20 cellular contexts compared by ENCODE assay signal in the genomic region with DNA sequence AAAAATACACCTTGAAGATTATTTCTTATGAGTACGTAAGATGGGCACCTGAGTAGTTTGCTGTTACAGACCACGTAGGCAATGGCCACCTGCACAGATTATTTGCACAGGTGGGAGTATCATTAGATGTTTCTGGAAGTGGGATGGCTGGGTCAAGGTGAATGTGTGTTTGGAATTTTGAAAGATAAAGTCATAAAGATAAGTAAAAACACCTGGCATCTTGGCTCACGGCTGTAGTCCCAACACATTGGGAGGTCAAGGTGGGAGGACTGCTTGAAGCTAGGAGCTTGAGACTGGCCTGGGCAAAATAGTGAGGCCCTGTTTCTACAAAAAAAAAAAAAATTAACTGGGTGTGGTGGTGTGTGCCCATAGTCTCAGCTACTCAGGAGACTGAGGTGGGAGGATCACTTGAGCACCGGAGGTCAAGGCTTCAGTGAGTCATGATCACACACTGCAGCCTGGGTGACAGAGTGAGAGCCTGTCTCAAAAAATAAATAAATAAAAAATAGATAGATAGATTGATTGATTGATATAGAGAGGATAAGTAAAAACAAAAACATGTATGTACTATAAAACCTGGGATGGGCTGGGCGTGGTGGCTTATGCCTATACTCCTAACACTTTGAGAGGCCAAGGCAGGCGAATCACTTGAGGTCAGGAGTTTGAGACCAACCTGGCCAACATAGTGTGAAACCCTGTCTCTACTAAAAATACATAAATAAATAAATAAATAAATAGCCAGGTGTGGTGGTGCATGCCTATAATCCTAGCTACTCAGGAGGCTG.
"Had no signal": no experiment of that assay in that cellular context is flagged by ENCODE, and none has a peak within 500 bp of the region (broad histone marks: within the 10 kb centered on the region; RNA-seq: fewer than 3 reads in every experiment).

No MANE protein-coding gene starts in this region.

- H3K36me3 ChIP-seq: breast epithelium, gastrocnemius medialis, uterus had no signal

- H3K27ac Mint-ChIP-seq: activated CD4-positive, alpha-beta T cell treated with anti-CD3 and anti-CD28 coated beads, Interleukin-2, amount 10 ng/mL, durations not matched to agents 24 days and 14 days; activated naive CD4-positive, alpha-beta T cell treated with anti-CD3 and anti-CD28 coated beads, Interleukin-2, amount 50 U/mL, for 24 hours; natural killer cell; T-cell had no signal

- H3K4me1 Mint-ChIP-seq: activated naive CD4-positive, alpha-beta T cell treated with anti-CD3 and anti-CD28 coated beads, Interleukin-2, amount 50 U/mL, for 24 hours had no signal

- H3K9me3 ChIP-seq: breast epithelium, gastrocnemius medialis, neutrophil, tibial artery, uterus had no signal

- H3K4me3 Mint-ChIP-seq: activated CD4-positive, alpha-beta T cell treated with anti-CD3 and anti-CD28 coated beads, Interleukin-2, amount 10 ng/mL, durations not matched to agents 24 days and 14 days; activated naive CD4-positive, alpha-beta T cell treated with anti-CD3 and anti-CD28 coated beads, Interleukin-2, amount 50 U/mL, for 24 hours; activated T-cell treated with anti-CD3 and anti-CD28 coated beads, Interleukin-2, amount 50 U/mL, for 72 hours; natural killer cell; T-cell had no signal

- H3K4me1 ChIP-seq: breast epithelium, gastrocnemius medialis, parathyroid adenoma had no signal

- H3K27me3 ChIP-seq: breast epithelium, gastrocnemius medialis, neutrophil, tibial artery, uterus had no signal

- H3K36me3 Mint-ChIP-seq: activated naive CD4-positive, alpha-beta T cell treated with anti-CD3 and anti-CD28 coated beads, Interleukin-2, amount 50 U/mL, for 24 hours; natural killer cell had no signal

- DNase-seq: activated CD4-positive, alpha-beta T cell treated with anti-CD3 and anti-CD28 coated beads, Interleukin-2, amount 10 ng/mL, durations not matched to agents 24 days and 14 days; activated CD8-positive, alpha-beta memory T cell treated with anti-CD3 and anti-CD28 coated beads for 24 hours; activated gamma-delta T cell; activated T-cell treated with anti-CD3 and anti-CD28 coated beads, Interleukin-2, amount 50 U/mL, for 72 hours; effector CD4-positive, alpha-beta T cell; gastrocnemius medialis; head of caudate nucleus; kidney; mesendoderm; natural killer cell; stimulated activated CD8-positive, alpha-beta memory T cell treated with anti-CD3 and anti-CD28 coated beads, Interleukin-4, amount 100 ng/mL, for 48 hours; stimulated activated naive CD4-positive, alpha-beta T cell treated with Interleukin-2 at 50 U/mL for 16 hours; T-cell; T-helper 9 cell; tibial artery; uterus had no signal

- ATAC-seq: activated T-cell treated with anti-CD3 and anti-CD28 coated beads, Interleukin-2, amount 50 U/mL, for 72 hours; gastrocnemius medialis; natural killer cell; T-cell had no signal

- H3K9ac ChIP-seq: parathyroid adenoma had no signal

- H3K4me3 ChIP-seq: breast epithelium, gastrocnemius medialis, tibial artery, uterus had no signal

- H3K9me3 Mint-ChIP-seq: activated CD4-positive, alpha-beta T cell treated with anti-CD3 and anti-CD28 coated beads, Interleukin-2, amount 10 ng/mL, durations not matched to agents 24 days and 14 days; activated naive CD4-positive, alpha-beta T cell treated with anti-CD3 and anti-CD28 coated beads, Interleukin-2, amount 50 U/mL, for 24 hours; activated T-cell treated with anti-CD3 and anti-CD28 coated beads, Interleukin-2, amount 50 U/mL, for 72 hours; natural killer cell; T-cell had no signal

- H3K27me3 Mint-ChIP-seq: activated CD4-positive, alpha-beta T cell treated with anti-CD3 and anti-CD28 coated beads, Interleukin-2, amount 10 ng/mL, durations not matched to agents 24 days and 14 days; activated naive CD4-positive, alpha-beta T cell treated with anti-CD3 and anti-CD28 coated beads, Interleukin-2, amount 50 U/mL, for 24 hours; T-cell had no signal

- H3K27ac ChIP-seq: breast epithelium, gastrocnemius medialis, neutrophil, parathyroid adenoma, tibial artery, uterus had no signal

- H3K79me2 ChIP-seq: parathyroid adenoma had no signal

- H2AFZ ChIP-seq: parathyroid adenoma had no signal
